ENCODE assay signal across 8 cellular contexts in genomic region chr11:67583319-67584204, GRCh38. TPM values are rescaled to one million over a fixed set of nuclear protein-coding genes. Genes with fewer than 3 reads are reported as not detected.
DNase-seq lines count a peak whose midpoint lies in the region; ATAC-seq lines count a peak whose summit lies in the region.

Gene GSTP1, plus strand, starts transcription at chr11:67583812. Its CDS starts 32 bp downstream, at chr11:67583844.

- DNase-seq in AG20443 (ENCODE audit: low spot score) (peak; percentile 97), OCI-M2 (lab: John Stamatoyannopoulos, UW; ENCODE audit: unreplicated experiment) (peak; percentile 46), activated T-cell treated with anti-CD3 and anti-CD28 coated beads for 48 hours (ENCODE audit: low read depth) (peak; percentile 84)
- DNase-seq in stimulated activated CD8-positive, alpha-beta memory T cell treated with anti-CD3 and anti-CD28 coated beads, Interleukin-7, amount 100 ng/mL, for 24 hours (ENCODE audit: low read depth): peak; percentile 69

- H3K27ac ChIP-seq in muscle layer of duodenum (ENCODE audit: low read length): peak within 1 kb of the TSS; percentile 91

- no peaks in the 10 kb centered on the region for H3K9me3 ChIP-seq in muscle layer of duodenum (ENCODE audit: control insufficient read depth in 1 of 2, low read length in 2 of 2)

- H3K4me3 ChIP-seq in muscle layer of duodenum (ENCODE audit: low read depth in 1 of 2, low read length in 2 of 2): peak within 1 kb of the TSS; percentile 73 to 74

- H3K27me3 ChIP-seq in muscle layer of duodenum (ENCODE audit: low read depth, low read length): no peaks in the 10 kb centered on the region

- peaks cover 6 to 30% of the 10 kb centered on the region in 2 donors for H3K36me3 ChIP-seq in muscle layer of duodenum (ENCODE audit: control insufficient read depth in 1 of 2, insufficient read depth in 2 of 2, low read length in 2 of 2)

- ATAC-seq in GM18907 (IDR thresholded peaks at IDR 0.05; ENCODE audit: unreplicated experiment): peak; percentile 53
- ATAC-seq in HG03280 (IDR thresholded peaks at IDR 0.05; ENCODE audit: unreplicated experiment): peak; percentile 55
- ATAC-seq in esophagus mucosa: peak; percentile 77

- H3K4me1 ChIP-seq in muscle layer of duodenum (ENCODE audit: control insufficient read depth in 1 of 2, insufficient read depth in 2 of 2, low read length in 2 of 2): peaks cover 5 to 18% of the 10 kb centered on the region in 2 donors

RNA-seq across cellular contexts. Expression of gene GSTP1, which starts in this region (rescaled TPM):
- total RNA-seq in esophagus mucosa: 2,342 TPM

Comparison
In these comparisons a context has a peak if more than half of its experiments do, and no peak if none do; other contexts are left out.
1. Peak in every context shown above with its lines: DNase-seq, ATAC-seq, H3K4me3 ChIP-seq and H3K27ac ChIP-seq.
2. DNase-seq: peak in every context shown above with its lines; median percentile 97 in AG20443; 84 in activated T-cell treated with anti-CD3 and anti-CD28 coated beads for 48 hours; 69 in stimulated activated CD8-positive, alpha-beta memory T cell treated with anti-CD3 and anti-CD28 coated beads, Interleukin-7, amount 100 ng/mL, for 24 hours; 46 in OCI-M2.